ENCODE assay signal across 17 cellular contexts in the genomic region with DNA sequence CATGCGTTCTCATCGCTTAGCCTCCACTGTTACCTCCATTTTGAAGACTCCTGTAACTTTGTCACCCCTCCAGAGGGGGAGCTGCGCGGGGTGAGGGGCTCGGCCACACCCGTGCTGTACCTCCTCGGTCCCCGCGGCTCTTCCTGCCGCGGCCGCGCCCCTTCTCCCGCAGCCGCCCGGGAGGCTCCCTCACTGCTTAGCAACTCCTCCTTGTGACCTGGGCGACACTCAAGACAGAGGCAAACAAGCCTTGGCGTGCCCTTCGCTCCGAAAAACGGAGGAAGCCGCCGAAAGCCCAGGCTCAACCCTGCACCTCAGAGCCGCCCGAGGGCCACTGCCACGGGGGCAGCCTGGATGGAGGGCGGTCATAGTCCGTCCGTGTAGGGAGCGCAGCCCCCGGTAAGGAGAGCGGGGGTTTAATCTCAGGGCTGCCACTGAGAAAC.
DNase-seq lines count a peak whose midpoint lies in the region; ATAC-seq and TF ChIP-seq lines count a peak whose summit lies in the region.
"Had no signal": no experiment of that assay in that cellular context is flagged by ENCODE, and none has a peak within 500 bp of the region (broad histone marks: within the 10 kb centered on the region; RNA-seq: fewer than 3 reads in every experiment).

No MANE protein-coding gene starts in this region.

- no peak overlapping the region for H3K27ac Mint-ChIP-seq in progenitor cell of endocrine pancreas
- no peak overlapping the region for H3K27ac Mint-ChIP-seq in activated CD8-positive, alpha-beta memory T cell treated with anti-CD3 and anti-CD28 coated beads, Interleukin-2, amount 10 ng/mL, durations not matched to agents 7 days and 5 days
- H3K27ac Mint-ChIP-seq: activated B cell treated with CpG ODN at 0.5 μM for 24 hours had no signal

- H3K4me3 Mint-ChIP-seq in progenitor cell of endocrine pancreas (ENCODE audit: low read depth): no peak overlapping the region
- no peak overlapping the region for H3K4me3 Mint-ChIP-seq in activated CD8-positive, alpha-beta memory T cell treated with anti-CD3 and anti-CD28 coated beads, Interleukin-2, amount 10 ng/mL, durations not matched to agents 7 days and 5 days
- H3K4me3 Mint-ChIP-seq: activated B cell treated with CpG ODN at 0.5 μM for 24 hours had no signal

- DNase-seq in H7: peak; percentile 82
- peak; percentile 63 for DNase-seq in mammary epithelial cell
- DNase-seq in iPS-NIHi11 (ENCODE audit: low spot score): peak; percentile 54
- no peak for DNase-seq in progenitor cell of endocrine pancreas (ENCODE audit: low spot score, unreplicated experiment)
- DNase-seq in COLO668 (lab: John Stamatoyannopoulos, UW; ENCODE audit: unreplicated experiment): no peak
- no peak for DNase-seq in OCI-M2 (lab: John Stamatoyannopoulos, UW; ENCODE audit: unreplicated experiment)
- DNase-seq in activated CD8-positive, alpha-beta memory T cell treated with anti-CD3 and anti-CD28 coated beads, Interleukin-2, amount 10 ng/mL, durations not matched to agents 7 days and 5 days: no peak
- DNase-seq: activated B cell treated with CpG ODN at 0.5 μM for 24 hours; activated naive CD4-positive, alpha-beta T cell treated with anti-CD3 and anti-CD28 coated beads, Interleukin-2, amount 50 U/mL, for 16 hours; central memory CD4-positive, alpha-beta T cell; NCI-H1436 treated with DMSO at 0.1 percent for 48 hours; NCI-H510A treated with DMSO at 0.1 percent for 48 hours; Peyer's patch; small intestine had no signal

- dilution Hi-C loops in mammary epithelial cell (cut with HindIII; ENCODE audit: low sequenced_read_pairs): no loop called here

- in situ Hi-C loops in mammary epithelial cell (cut with MboI; ENCODE audit: low sequenced_read_pairs in 2 of 2): no loop called here

- no peaks in the 10 kb centered on the region for H3K36me3 Mint-ChIP-seq in progenitor cell of endocrine pancreas (ENCODE audit: insufficient read depth)
- H3K36me3 Mint-ChIP-seq in activated CD8-positive, alpha-beta memory T cell treated with anti-CD3 and anti-CD28 coated beads, Interleukin-2, amount 10 ng/mL, durations not matched to agents 7 days and 5 days: no peaks in the 10 kb centered on the region

- BruUV-seq in mammary epithelial cell (replicated peaks; lab: Mats Ljungman, UMichigan): no TSS peak

- no peaks in the 10 kb centered on the region for H3K79me2 ChIP-seq in mammary epithelial cell (ENCODE audit: insufficient read depth, low read length)

- no peaks in the 10 kb centered on the region for H3K4me1 Mint-ChIP-seq in progenitor cell of endocrine pancreas (ENCODE audit: low read depth)
- no peaks in the 10 kb centered on the region for H3K4me1 Mint-ChIP-seq in activated CD8-positive, alpha-beta memory T cell treated with anti-CD3 and anti-CD28 coated beads, Interleukin-2, amount 10 ng/mL, durations not matched to agents 7 days and 5 days
- H3K4me1 Mint-ChIP-seq: activated B cell treated with CpG ODN at 0.5 μM for 24 hours had no signal

- H3K9me3 ChIP-seq in mammary epithelial cell (replicated peaks; ENCODE audit: insufficient read depth, low read length): no peaks in the 10 kb centered on the region
- H3K9me3 ChIP-seq: neutrophil, Peyer's patch had no signal

- WGBS in mammary epithelial cell (ENCODE audit: low coverage, missing lambda C conversion rate): 8% methylated on average over 23 of the region's 32 CpGs

- H3K4me3 ChIP-seq in H7 (ENCODE audit: insufficient read depth, low read depth, low read length): peak overlapping the region; percentile 4; the same call in 1 of the 2 replicates
- H3K4me3 ChIP-seq in mammary epithelial cell (replicated peaks in 1 of 3; ENCODE audit: insufficient read depth in 1 of 3, low read depth in 2 of 3, low read length in 3 of 3): peak overlapping the region in 1 of 3 experiments; percentile 15
- H3K4me3 ChIP-seq: lung, Peyer's patch had no signal

- intact Hi-C loops in mammary epithelial cell (cut with micrococcal nuclease): loop anchor here (5.0 kb wide), 1 partner anchor 1135 kb away; a partner anchor contains a TSS

- ATAC-seq in GM18505 (IDR thresholded peaks at IDR 0.05; ENCODE audit: unreplicated experiment): no peak
- ATAC-seq in activated CD8-positive, alpha-beta memory T cell treated with anti-CD3 and anti-CD28 coated beads, Interleukin-2, amount 10 ng/mL, durations not matched to agents 7 days and 5 days: no peak

- H3K9ac ChIP-seq in mammary epithelial cell (ENCODE audit: insufficient read depth, low read length): no peak overlapping the region

- H3K27me3 Mint-ChIP-seq in progenitor cell of endocrine pancreas: peaks cover 66% of the 10 kb centered on the region
- H3K27me3 Mint-ChIP-seq in activated CD8-positive, alpha-beta memory T cell treated with anti-CD3 and anti-CD28 coated beads, Interleukin-2, amount 10 ng/mL, durations not matched to agents 7 days and 5 days: no peaks in the 10 kb centered on the region

- CTCF ChIA-PET in mammary epithelial cell (lab: Charles Lee; ENCODE audit: low non-redundant PET): no interaction called here
- CTCF ChIA-PET in activated CD8-positive, alpha-beta memory T cell treated with anti-CD3 and anti-CD28 coated beads, Interleukin-2, amount 10 ng/mL, durations not matched to agents 7 days and 5 days (lab: Charles Lee): no interaction called here

- H4K20me1 ChIP-seq in mammary epithelial cell (ENCODE audit: insufficient read depth, low read length): no peaks in the 10 kb centered on the region

- H3K9me3 Mint-ChIP-seq in progenitor cell of endocrine pancreas (ENCODE audit: low read depth): no peaks in the 10 kb centered on the region
- H3K9me3 Mint-ChIP-seq in activated CD8-positive, alpha-beta memory T cell treated with anti-CD3 and anti-CD28 coated beads, Interleukin-2, amount 10 ng/mL, durations not matched to agents 7 days and 5 days (ENCODE audit: low read depth): peaks cover 3% of the 10 kb centered on the region
- H3K9me3 Mint-ChIP-seq: activated B cell treated with CpG ODN at 0.5 μM for 24 hours had no signal

- H3K36me3 ChIP-seq in H7 (replicated peaks; ENCODE audit: control insufficient read depth, insufficient read depth, low read length): no peaks in the 10 kb centered on the region
- H3K36me3 ChIP-seq in mammary epithelial cell (ENCODE audit: insufficient read depth, low read length): no peaks in the 10 kb centered on the region
- H3K36me3 ChIP-seq: neutrophil, Peyer's patch had no signal

- H3K4me1 ChIP-seq in mammary epithelial cell (ENCODE audit: insufficient read depth, low read length): peaks cover 40% of the 10 kb centered on the region

- peak overlapping the region; percentile 19 for H3K27ac ChIP-seq in mammary epithelial cell (ENCODE audit: insufficient read depth, low read depth, low read length)
- H3K27ac ChIP-seq: neutrophil, Peyer's patch had no signal

- peaks cover 2% of the 10 kb centered on the region for H3K27me3 ChIP-seq in H7 (ENCODE audit: control insufficient read depth, insufficient read depth, low read length)
- H3K27me3 ChIP-seq in mammary epithelial cell (ENCODE audit: insufficient read depth, low read length): no peaks in the 10 kb centered on the region
- H3K27me3 ChIP-seq: Peyer's patch had no signal

- peak overlapping the region; percentile 93 for H2AFZ ChIP-seq in mammary epithelial cell (ENCODE audit: low read depth, low read length)

- TF ChIP-seq POLR2A in GM18505 (IDR thresholded peaks at IDR 0.05; ENCODE audit: borderline replicate concordance, extremely low read depth, insufficient read depth, insufficient read length): no peak

- peak overlapping the region; percentile 85 for H3K4me2 ChIP-seq in mammary epithelial cell (ENCODE audit: insufficient read depth, low read depth, low read length)

- TF ChIP-seq CTCF in mammary epithelial cell (conservative IDR thresholded peaks at IDR 0.05 in 1 of 2, IDR thresholded peaks at IDR 0.05 in 1 of 2; ENCODE audit: extremely low read depth in 1 of 2, insufficient read depth in 1 of 2, low read depth in 1 of 2, low read length in 2 of 2) (peak in 1 of 2 donors; percentile 6), progenitor cell of endocrine pancreas (IDR thresholded peaks at IDR 0.05; ENCODE audit: unreplicated experiment) (peak; percentile 9)

Comparison
In these comparisons a context has a peak if more than half of its experiments do, and no peak if none do; other contexts are left out.
1. DNase-seq: peak in H7 (single experiment), mammary epithelial cell (single experiment) and iPS-NIHi11 (single experiment); none in progenitor cell of endocrine pancreas (single experiment), COLO668 (single experiment), OCI-M2 (single experiment) and activated CD8-positive, alpha-beta memory T cell treated with anti-CD3 and anti-CD28 coated beads, Interleukin-2, amount 10 ng/mL, durations not matched to agents 7 days and 5 days (single experiment).